In the genomic region with DNA sequence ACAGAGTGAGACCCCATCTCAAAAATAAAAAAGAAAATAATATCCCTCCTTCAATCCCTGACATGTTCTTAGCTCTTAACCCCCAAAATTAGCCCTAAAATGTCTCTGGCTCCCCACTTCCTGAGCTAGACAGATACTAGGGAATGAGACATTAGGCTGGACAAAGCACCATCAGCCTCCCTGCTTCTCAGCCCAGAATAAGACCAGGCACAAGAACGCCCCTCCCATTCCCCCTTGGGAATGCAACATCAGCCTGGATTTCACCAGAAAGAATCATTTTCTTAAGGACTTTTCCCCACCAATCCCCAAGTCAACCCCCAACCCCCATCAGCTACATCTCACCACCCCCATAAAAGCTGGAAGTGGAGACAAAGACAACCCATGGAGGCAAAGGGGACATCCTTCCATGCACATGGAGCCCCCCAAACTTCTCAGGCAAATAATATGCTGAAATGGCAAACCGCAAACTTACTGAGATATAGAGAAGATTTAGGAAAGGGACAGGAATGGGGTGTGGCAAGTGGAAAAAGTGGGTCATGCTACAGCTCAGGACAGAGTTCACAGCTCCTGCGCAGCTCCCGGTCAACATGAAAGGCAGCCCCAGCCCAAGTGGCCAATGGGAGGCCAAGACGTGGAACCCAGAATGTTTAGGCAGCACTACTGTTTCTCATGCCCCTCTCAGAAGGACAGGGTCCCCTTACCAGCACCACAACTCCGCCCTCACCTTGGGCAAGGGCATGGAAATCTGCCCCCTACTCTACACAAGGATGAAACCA, we compare ENCODE assay signal across 9 cellular contexts. TPM values are rescaled to one million over a fixed set of nuclear protein-coding genes. Genes with fewer than 3 reads are reported as not detected.
DNase-seq lines count a peak whose midpoint lies in the region; ATAC-seq, FAIRE-seq and TF ChIP-seq lines count a peak whose summit lies in the region.
"Had no signal": no experiment of that assay in that cellular context is flagged by ENCODE, and none has a peak within 500 bp of the region (broad histone marks: within the 10 kb centered on the region; RNA-seq: fewer than 3 reads in every experiment).

No MANE protein-coding gene starts in this region.

- no TSS peak for BruUV-seq in HCT116 (replicated peaks; lab: Mats Ljungman, UMichigan)

- TF ChIP-seq POLR2A in HCT116 (IDR thresholded peaks at IDR 0.05; ENCODE audit: borderline replicate concordance, extremely low read depth, insufficient read depth, insufficient read length) (no peak), H54 (IDR thresholded peaks at IDR 0.05; ENCODE audit: low read depth, low read length) (no peak)

- DNase-seq in HCT116 (ENCODE audit: low read depth, low spot score) (no peak), sciatic nerve (ENCODE audit: low spot score) (no peak), hepatic stellate cell (ENCODE audit: low spot score) (no peak), H54 (ENCODE audit: insufficient read length, low spot score) (no peak)
- DNase-seq: NCI-H187 had no signal

- H3K27ac Mint-ChIP-seq in brain: peak overlapping the region; percentile 91 to 98 (median 95)

- CTCF ChIA-PET in HCT116 (lab: Charles Lee): no interaction called here

- TF ChIP-seq CTCF in 22Rv1 (IDR thresholded peaks at IDR 0.05): no peak
- no peak for TF ChIP-seq CTCF in HCT116 (IDR thresholded peaks at IDR 0.05 in 2 of 3, conservative IDR thresholded peaks at IDR 0.05 in 1 of 3; ENCODE audit: borderline replicate concordance in 1 of 3, insufficient read depth in 1 of 3, low read depth in 2 of 3, low read length in 2 of 3)
- TF ChIP-seq CTCF in brain (conservative IDR thresholded peaks at IDR 0.05): no peak

- POLR2A ChIA-PET in HCT116 (lab: Charles Lee): interaction anchor here (1.7 kb wide), 1 partner anchor 9 kb away, joined by 6 read pairs; no protein-coding TSS in a partner anchor

- peak overlapping the region; percentile 100 for H3K27ac ChIP-seq in 22Rv1
- 0 out of 2 replicates have a peak overlapping the region, but pooled peaks have one; percentile 24 for H3K27ac ChIP-seq in HCT116 (ENCODE audit: low read depth, low read length)
- H3K27ac ChIP-seq in mesodermal cell (ENCODE audit: low read depth, low read length, severe bottlenecking): peak overlapping the region; percentile 4

- no peaks in the 10 kb centered on the region for H3K9me2 ChIP-seq in HCT116 (ENCODE audit: insufficient read depth)

- no peak for TF ChIP-seq RAD21 in HCT116 (IDR thresholded peaks at IDR 0.05; ENCODE audit: low read depth)

- H3K4me1 ChIP-seq in HCT116 (ENCODE audit: control insufficient read depth in 1 of 2, insufficient read depth in 2 of 2, low read length in 2 of 2): peaks cover 26 to 41% of the 10 kb centered on the region in 2 experiments
- peaks cover 23% of the 10 kb centered on the region for H3K4me1 ChIP-seq in mesodermal cell (ENCODE audit: control insufficient read depth, insufficient read depth, low read length, poor library complexity, severe bottlenecking)

- no peak for FAIRE-seq in H54 (lab: Jason Lieb, UNC)

- H3K9me3 ChIP-seq in HCT116 (ENCODE audit: control insufficient read depth in 1 of 2, insufficient read depth in 1 of 2, low read depth in 1 of 2, low read length in 2 of 2) (no peaks in the 10 kb centered on the region), mesodermal cell (ENCODE audit: control insufficient read depth, low read length) (no peaks in the 10 kb centered on the region)

- H2AFZ ChIP-seq in HCT116 (ENCODE audit: low read depth, low read length, poor library complexity, severe bottlenecking): no peak overlapping the region

- RAD21 ChIA-PET in HCT116 (lab: Charles Lee; ENCODE audit: low non-redundant PET in 1 of 2, low total read pairs in 2 of 2, uncharacterized antibody in 2 of 2, unreplicated experiment in 2 of 2): no interaction called here

- intact Hi-C loops in HCT116 (cut with micrococcal nuclease): loop anchor here (5.0 kb wide), 2 partner anchors 37 to 248 kb away; a partner anchor contains a TSS
- intact Hi-C loops in sciatic nerve (cut with DNase I): no loop called here

- H3K4me1 Mint-ChIP-seq in brain: peaks cover 47% of the 10 kb centered on the region

- peaks cover 40 to 55% of the 10 kb centered on the region in 2 experiments for H3K36me3 ChIP-seq in HCT116 (ENCODE audit: control insufficient read depth in 1 of 2, insufficient read depth in 2 of 2, low read length in 2 of 2)
- peaks cover 67% of the 10 kb centered on the region for H3K36me3 ChIP-seq in mesodermal cell (ENCODE audit: control insufficient read depth, insufficient read depth, low read length)

- H3K27me3 ChIP-seq in HCT116 (ENCODE audit: insufficient read depth, low read length): no peaks in the 10 kb centered on the region

- peaks cover 7% of the 10 kb centered on the region for H3K27me3 Mint-ChIP-seq in brain

- H4K20me1 ChIP-seq in HCT116 (ENCODE audit: insufficient read depth): no peaks in the 10 kb centered on the region; the same call in 1 of the 2 replicates

- H3K9me3 Mint-ChIP-seq in brain: peaks cover 0 to 2% (median 0%) of the 10 kb centered on the region in 5 experiments

- ATAC-seq in HCT116 (no peak), sciatic nerve (no peak), GM21515 (IDR thresholded peaks at IDR 0.05; ENCODE audit: unreplicated experiment) (no peak)

- peak overlapping the region in 1 of 5 experiments; percentile 97 for H3K4me3 Mint-ChIP-seq in brain

- peak overlapping the region; percentile 96 for H3K4me2 ChIP-seq in HCT116 (ENCODE audit: low read length)

- H3K79me2 ChIP-seq in HCT116 (ENCODE audit: insufficient read depth, low read length): peaks cover 72% of the 10 kb centered on the region

- H3K9ac ChIP-seq in HCT116 (ENCODE audit: low read length): peak overlapping the region; percentile 83

- peaks cover 64% of the 10 kb centered on the region for H3K36me3 Mint-ChIP-seq in brain

- H3K4me3 ChIP-seq in HCT116 (replicated peaks in 1 of 2; ENCODE audit: low read depth in 1 of 2, low read length in 2 of 2) (peak overlapping the region in 1 of 2 experiments; percentile 87; a peak in 1 of 4 replicates), mesodermal cell (ENCODE audit: extremely low read depth, insufficient read depth, low read length, poor library complexity, severe bottlenecking) (peak overlapping the region; percentile 91)

- WGBS in mesodermal cell (ENCODE audit: insufficient coverage in 2 of 2), 2 experiments: 84 to 87% methylated on average over 4 to 6 of the region's 6 CpGs

TF ChIP-seq in HCT116, 20 proteins besides CTCF, POLR2A, EP300 and RAD21 (continues in another document):
- TF ChIP-seq EGR1 (IDR thresholded peaks at IDR 0.05; ENCODE audit: low read depth): no peak
- TF ChIP-seq, protein P1, sequence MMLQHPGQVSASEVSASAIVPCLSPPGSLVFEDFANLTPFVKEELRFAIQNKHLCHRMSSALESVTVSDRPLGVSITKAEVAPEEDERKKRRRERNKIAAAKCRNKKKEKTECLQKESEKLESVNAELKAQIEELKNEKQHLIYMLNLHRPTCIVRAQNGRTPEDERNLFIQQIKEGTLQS (IDR thresholded peaks at IDR 0.05): no peak
- no peak for TF ChIP-seq TCF7L2 (IDR thresholded peaks at IDR 0.05; ENCODE audit: borderline replicate concordance, extremely low read depth, insufficient read depth, insufficient read length)
- TF ChIP-seq SRF (IDR thresholded peaks at IDR 0.05; ENCODE audit: low read depth): no peak
- TF ChIP-seq CEBPB (IDR thresholded peaks at IDR 0.05; ENCODE audit: low read depth): no peak
- TF ChIP-seq, protein P2, sequence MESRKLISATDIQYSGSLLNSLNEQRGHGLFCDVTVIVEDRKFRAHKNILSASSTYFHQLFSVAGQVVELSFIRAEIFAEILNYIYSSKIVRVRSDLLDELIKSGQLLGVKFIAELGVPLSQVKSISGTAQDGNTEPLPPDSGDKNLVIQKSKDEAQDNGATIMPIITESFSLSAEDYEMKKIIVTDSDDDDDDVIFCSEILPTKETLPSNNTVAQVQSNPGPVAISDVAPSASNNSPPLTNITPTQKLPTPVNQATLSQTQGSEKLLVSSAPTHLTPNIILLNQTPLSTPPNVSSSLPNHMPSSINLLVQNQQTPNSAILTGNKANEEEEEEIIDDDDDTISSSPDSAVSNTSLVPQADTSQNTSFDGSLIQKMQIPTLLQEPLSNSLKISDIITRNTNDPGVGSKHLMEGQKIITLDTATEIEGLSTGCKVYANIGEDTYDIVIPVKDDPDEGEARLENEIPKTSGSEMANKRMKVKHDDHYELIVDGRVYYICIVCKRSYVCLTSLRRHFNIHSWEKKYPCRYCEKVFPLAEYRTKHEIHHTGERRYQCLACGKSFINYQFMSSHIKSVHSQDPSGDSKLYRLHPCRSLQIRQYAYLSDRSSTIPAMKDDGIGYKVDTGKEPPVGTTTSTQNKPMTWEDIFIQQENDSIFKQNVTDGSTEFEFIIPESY (IDR thresholded peaks at IDR 0.05; ENCODE audit: extremely low read depth, insufficient replicate concordance, low read length): no peak
- no peak for TF ChIP-seq ZNF274 (IDR thresholded peaks at IDR 0.05; ENCODE audit: low read depth, low read length)
- TF ChIP-seq ELF1 (IDR thresholded peaks at IDR 0.05; ENCODE audit: borderline replicate concordance, low read depth): no peak
- TF ChIP-seq EZH2phosphoT487 (IDR thresholded peaks at IDR 0.05; ENCODE audit: borderline replicate concordance): no peak
- no peak for TF ChIP-seq FOSL1 (IDR thresholded peaks at IDR 0.05; ENCODE audit: low read depth)

RNA-seq across cellular contexts. Expression of a gene that starts 2.7 kb away (rescaled TPM):
- 342 TPM for total RNA-seq in HCT116 (2021; ENCODE audit: unreplicated experiment)
- 163 and 189 TPM in 2 replicates for polyA plus RNA-seq in HCT116 (2012)
- 203 TPM for polyA plus RNA-seq in brain (ENCODE audit: insufficient read depth, low read depth, low replicate concordance)
- 261 TPM for polyA plus RNA-seq in mesodermal cell (2013, experiment 1 of 2)
- 233 TPM for polyA plus RNA-seq in mesodermal cell (2013, experiment 2 of 2)
- 245 TPM for total RNA-seq in sciatic nerve

RNA-seq across cellular contexts. Expression of a gene that starts 31.3 kb away (rescaled TPM):
- total RNA-seq in HCT116 (2021; ENCODE audit: unreplicated experiment): 5.2 TPM
- 5.4 and 6.1 TPM in 2 replicates for polyA plus RNA-seq in HCT116 (2012)
- polyA plus RNA-seq in brain (ENCODE audit: insufficient read depth, low read depth, low replicate concordance): 2.0 TPM
- polyA plus RNA-seq in mesodermal cell (2013, experiment 1 of 2): 3.2 TPM
- 1.7 TPM for polyA plus RNA-seq in mesodermal cell (2013, experiment 2 of 2)
- total RNA-seq in sciatic nerve: 2.9 TPM

RNA-seq across cellular contexts. Expression of a gene that starts 36.4 kb away (rescaled TPM):
- total RNA-seq in HCT116 (2021; ENCODE audit: unreplicated experiment): 108 TPM
- 72.5 and 78.0 TPM in 2 replicates for polyA plus RNA-seq in HCT116 (2012)
- 12.3 TPM for polyA plus RNA-seq in brain (ENCODE audit: insufficient read depth, low read depth, low replicate concordance)
- 34.8 TPM for polyA plus RNA-seq in mesodermal cell (2013, experiment 1 of 2)
- 34.5 TPM for polyA plus RNA-seq in mesodermal cell (2013, experiment 2 of 2)
- 27.6 TPM for total RNA-seq in sciatic nerve

RNA-seq across cellular contexts. Expression of a gene that starts 42.8 kb away (rescaled TPM):
- total RNA-seq in HCT116 (2021; ENCODE audit: unreplicated experiment) (1.0 TPM), sciatic nerve (1.9 TPM)
- polyA plus RNA-seq in HCT116 (2012): 0.98 and 1.4 TPM in 2 replicates
- polyA plus RNA-seq in brain (ENCODE audit: insufficient read depth, low read depth, low replicate concordance): 1.4 TPM
- 6.3 TPM for polyA plus RNA-seq in mesodermal cell (2013, experiment 1 of 2)
- polyA plus RNA-seq in mesodermal cell (2013, experiment 2 of 2): 4.0 TPM

RNA-seq across cellular contexts. Expression of a gene that starts 48.6 kb away (rescaled TPM):
- total RNA-seq in HCT116 (2021; ENCODE audit: unreplicated experiment): 0.34 TPM
- 0.14 and 0.17 TPM in 2 replicates for polyA plus RNA-seq in HCT116 (2012)
- polyA plus RNA-seq in brain (ENCODE audit: insufficient read depth, low read depth, low replicate concordance): 7.3 TPM
- polyA plus RNA-seq in mesodermal cell (2013, experiment 1 of 2): 17.7 TPM
- 14.3 TPM for polyA plus RNA-seq in mesodermal cell (2013, experiment 2 of 2)
- 38.7 TPM for total RNA-seq in sciatic nerve

Comparison
In these comparisons a context has a peak if more than half of its experiments do, and no peak if none do; other contexts are left out.
1. H3K27ac ChIP-seq: peak in every context shown above with its lines; median percentile 100 in 22Rv1; 24 in HCT116; 4 in mesodermal cell.